1 cellular context compared by ENCODE assay signal in genomic region chr22:21044931-21045584, GRCh38.
TF ChIP-seq lines count a peak whose summit lies in the region.

No MANE protein-coding gene starts in this region.

TF ChIP-seq in endothelial cell of umbilical vein, 7 proteins besides CTCF, POLR2A, EP300 and RAD21:
- TF ChIP-seq MAX (IDR thresholded peaks at IDR 0.05; ENCODE audit: insufficient read depth, insufficient read length) = no peak
- no peak for TF ChIP-seq GATA2 (IDR thresholded peaks at IDR 0.05; ENCODE audit: insufficient read depth, insufficient read length, low read depth, low read length)
- TF ChIP-seq MYC (IDR thresholded peaks at IDR 0.05; ENCODE audit: low read depth, low read length) = no peak
- no peak for TF ChIP-seq JUN (IDR thresholded peaks at IDR 0.05; ENCODE audit: borderline replicate concordance, insufficient read depth, insufficient read length, low read depth)
- TF ChIP-seq FOS (IDR thresholded peaks at IDR 0.05; ENCODE audit: borderline replicate concordance, insufficient read depth, low read length) = no peak
